In the genomic region with DNA sequence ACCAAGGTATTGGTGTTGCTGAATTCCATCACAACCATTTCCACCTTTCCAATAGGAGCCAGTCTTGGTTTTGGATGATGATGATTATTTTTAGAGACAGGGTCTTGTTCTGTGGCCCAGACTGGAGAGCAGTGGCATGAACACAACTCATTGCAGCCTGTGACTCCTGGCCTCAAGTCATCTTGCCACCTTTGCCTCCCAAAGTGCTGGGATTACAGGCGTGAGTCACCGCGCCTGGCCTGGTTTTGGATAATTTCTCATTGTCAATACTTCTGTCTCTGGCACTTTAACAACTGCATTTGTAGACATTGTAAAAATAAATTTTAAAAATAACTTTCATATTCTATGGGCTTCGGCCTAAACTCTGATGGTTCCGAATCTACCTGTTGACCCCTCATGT, we compare ENCODE assay signal across 1 cellular context.
TF ChIP-seq lines count a peak whose summit lies in the region.

No MANE protein-coding gene starts in this region.

TF ChIP-seq in K562, 482 proteins besides CTCF, POLR2A, EP300 and RAD21:
- TF ChIP-seq, protein P1, sequence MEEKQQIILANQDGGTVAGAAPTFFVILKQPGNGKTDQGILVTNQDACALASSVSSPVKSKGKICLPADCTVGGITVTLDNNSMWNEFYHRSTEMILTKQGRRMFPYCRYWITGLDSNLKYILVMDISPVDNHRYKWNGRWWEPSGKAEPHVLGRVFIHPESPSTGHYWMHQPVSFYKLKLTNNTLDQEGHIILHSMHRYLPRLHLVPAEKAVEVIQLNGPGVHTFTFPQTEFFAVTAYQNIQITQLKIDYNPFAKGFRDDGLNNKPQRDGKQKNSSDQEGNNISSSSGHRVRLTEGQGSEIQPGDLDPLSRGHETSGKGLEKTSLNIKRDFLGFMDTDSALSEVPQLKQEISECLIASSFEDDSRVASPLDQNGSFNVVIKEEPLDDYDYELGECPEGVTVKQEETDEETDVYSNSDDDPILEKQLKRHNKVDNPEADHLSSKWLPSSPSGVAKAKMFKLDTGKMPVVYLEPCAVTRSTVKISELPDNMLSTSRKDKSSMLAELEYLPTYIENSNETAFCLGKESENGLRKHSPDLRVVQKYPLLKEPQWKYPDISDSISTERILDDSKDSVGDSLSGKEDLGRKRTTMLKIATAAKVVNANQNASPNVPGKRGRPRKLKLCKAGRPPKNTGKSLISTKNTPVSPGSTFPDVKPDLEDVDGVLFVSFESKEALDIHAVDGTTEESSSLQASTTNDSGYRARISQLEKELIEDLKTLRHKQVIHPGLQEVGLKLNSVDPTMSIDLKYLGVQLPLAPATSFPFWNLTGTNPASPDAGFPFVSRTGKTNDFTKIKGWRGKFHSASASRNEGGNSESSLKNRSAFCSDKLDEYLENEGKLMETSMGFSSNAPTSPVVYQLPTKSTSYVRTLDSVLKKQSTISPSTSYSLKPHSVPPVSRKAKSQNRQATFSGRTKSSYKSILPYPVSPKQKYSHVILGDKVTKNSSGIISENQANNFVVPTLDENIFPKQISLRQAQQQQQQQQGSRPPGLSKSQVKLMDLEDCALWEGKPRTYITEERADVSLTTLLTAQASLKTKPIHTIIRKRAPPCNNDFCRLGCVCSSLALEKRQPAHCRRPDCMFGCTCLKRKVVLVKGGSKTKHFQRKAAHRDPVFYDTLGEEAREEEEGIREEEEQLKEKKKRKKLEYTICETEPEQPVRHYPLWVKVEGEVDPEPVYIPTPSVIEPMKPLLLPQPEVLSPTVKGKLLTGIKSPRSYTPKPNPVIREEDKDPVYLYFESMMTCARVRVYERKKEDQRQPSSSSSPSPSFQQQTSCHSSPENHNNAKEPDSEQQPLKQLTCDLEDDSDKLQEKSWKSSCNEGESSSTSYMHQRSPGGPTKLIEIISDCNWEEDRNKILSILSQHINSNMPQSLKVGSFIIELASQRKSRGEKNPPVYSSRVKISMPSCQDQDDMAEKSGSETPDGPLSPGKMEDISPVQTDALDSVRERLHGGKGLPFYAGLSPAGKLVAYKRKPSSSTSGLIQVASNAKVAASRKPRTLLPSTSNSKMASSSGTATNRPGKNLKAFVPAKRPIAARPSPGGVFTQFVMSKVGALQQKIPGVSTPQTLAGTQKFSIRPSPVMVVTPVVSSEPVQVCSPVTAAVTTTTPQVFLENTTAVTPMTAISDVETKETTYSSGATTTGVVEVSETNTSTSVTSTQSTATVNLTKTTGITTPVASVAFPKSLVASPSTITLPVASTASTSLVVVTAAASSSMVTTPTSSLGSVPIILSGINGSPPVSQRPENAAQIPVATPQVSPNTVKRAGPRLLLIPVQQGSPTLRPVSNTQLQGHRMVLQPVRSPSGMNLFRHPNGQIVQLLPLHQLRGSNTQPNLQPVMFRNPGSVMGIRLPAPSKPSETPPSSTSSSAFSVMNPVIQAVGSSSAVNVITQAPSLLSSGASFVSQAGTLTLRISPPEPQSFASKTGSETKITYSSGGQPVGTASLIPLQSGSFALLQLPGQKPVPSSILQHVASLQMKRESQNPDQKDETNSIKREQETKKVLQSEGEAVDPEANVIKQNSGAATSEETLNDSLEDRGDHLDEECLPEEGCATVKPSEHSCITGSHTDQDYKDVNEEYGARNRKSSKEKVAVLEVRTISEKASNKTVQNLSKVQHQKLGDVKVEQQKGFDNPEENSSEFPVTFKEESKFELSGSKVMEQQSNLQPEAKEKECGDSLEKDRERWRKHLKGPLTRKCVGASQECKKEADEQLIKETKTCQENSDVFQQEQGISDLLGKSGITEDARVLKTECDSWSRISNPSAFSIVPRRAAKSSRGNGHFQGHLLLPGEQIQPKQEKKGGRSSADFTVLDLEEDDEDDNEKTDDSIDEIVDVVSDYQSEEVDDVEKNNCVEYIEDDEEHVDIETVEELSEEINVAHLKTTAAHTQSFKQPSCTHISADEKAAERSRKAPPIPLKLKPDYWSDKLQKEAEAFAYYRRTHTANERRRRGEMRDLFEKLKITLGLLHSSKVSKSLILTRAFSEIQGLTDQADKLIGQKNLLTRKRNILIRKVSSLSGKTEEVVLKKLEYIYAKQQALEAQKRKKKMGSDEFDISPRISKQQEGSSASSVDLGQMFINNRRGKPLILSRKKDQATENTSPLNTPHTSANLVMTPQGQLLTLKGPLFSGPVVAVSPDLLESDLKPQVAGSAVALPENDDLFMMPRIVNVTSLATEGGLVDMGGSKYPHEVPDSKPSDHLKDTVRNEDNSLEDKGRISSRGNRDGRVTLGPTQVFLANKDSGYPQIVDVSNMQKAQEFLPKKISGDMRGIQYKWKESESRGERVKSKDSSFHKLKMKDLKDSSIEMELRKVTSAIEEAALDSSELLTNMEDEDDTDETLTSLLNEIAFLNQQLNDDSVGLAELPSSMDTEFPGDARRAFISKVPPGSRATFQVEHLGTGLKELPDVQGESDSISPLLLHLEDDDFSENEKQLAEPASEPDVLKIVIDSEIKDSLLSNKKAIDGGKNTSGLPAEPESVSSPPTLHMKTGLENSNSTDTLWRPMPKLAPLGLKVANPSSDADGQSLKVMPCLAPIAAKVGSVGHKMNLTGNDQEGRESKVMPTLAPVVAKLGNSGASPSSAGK (IDR thresholded peaks at IDR 0.05), result no peak
- 0 out of 2 replicates have a peak, but pooled peaks have one; percentile 20 for TF ChIP-seq ZFX (CRISPR knock-in tag; IDR thresholded peaks at IDR 0.05)
- TF ChIP-seq ZNF384 (IDR thresholded peaks at IDR 0.05; ENCODE audit: low read depth, low read length), result no peak
- TF ChIP-seq, protein P2, sequence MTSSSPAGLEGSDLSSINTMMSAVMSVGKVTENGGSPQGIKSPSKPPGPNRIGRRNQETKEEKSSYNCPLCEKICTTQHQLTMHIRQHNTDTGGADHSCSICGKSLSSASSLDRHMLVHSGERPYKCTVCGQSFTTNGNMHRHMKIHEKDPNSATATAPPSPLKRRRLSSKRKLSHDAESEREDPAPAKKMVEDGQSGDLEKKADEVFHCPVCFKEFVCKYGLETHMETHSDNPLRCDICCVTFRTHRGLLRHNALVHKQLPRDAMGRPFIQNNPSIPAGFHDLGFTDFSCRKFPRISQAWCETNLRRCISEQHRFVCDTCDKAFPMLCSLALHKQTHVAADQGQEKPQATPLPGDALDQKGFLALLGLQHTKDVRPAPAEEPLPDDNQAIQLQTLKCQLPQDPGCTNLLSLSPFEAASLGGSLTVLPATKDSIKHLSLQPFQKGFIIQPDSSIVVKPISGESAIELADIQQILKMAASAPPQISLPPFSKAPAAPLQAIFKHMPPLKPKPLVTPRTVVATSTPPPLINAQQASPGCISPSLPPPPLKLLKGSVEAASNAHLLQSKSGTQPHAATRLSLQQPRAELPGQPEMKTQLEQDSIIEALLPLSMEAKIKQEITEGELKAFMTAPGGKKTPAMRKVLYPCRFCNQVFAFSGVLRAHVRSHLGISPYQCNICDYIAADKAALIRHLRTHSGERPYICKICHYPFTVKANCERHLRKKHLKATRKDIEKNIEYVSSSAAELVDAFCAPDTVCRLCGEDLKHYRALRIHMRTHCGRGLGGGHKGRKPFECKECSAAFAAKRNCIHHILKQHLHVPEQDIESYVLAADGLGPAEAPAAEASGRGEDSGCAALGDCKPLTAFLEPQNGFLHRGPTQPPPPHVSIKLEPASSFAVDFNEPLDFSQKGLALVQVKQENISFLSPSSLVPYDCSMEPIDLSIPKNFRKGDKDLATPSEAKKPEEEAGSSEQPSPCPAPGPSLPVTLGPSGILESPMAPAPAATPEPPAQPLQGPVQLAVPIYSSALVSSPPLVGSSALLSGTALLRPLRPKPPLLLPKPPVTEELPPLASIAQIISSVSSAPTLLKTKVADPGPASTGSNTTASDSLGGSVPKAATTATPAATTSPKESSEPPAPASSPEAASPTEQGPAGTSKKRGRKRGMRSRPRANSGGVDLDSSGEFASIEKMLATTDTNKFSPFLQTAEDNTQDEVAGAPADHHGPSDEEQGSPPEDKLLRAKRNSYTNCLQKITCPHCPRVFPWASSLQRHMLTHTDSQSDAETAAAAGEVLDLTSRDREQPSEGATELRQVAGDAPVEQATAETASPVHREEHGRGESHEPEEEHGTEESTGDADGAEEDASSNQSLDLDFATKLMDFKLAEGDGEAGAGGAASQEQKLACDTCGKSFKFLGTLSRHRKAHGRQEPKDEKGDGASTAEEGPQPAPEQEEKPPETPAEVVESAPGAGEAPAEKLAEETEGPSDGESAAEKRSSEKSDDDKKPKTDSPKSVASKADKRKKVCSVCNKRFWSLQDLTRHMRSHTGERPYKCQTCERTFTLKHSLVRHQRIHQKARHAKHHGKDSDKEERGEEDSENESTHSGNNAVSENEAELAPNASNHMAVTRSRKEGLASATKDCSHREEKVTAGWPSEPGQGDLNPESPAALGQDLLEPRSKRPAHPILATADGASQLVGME (CRISPR knock-in tag; IDR thresholded peaks at IDR 0.05), result no peak
- no peak for TF ChIP-seq GTF2F1 (IDR thresholded peaks at IDR 0.05; ENCODE audit: low read depth, low read length)
- no peak for TF ChIP-seq DDX20 (tag; IDR thresholded peaks at IDR 0.05; ENCODE audit: low read depth)
- no peak for TF ChIP-seq ZNF584 (CRISPR knock-in tag; IDR thresholded peaks at IDR 0.05; ENCODE audit: low read depth)
- TF ChIP-seq, protein P3, sequence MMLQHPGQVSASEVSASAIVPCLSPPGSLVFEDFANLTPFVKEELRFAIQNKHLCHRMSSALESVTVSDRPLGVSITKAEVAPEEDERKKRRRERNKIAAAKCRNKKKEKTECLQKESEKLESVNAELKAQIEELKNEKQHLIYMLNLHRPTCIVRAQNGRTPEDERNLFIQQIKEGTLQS (IDR thresholded peaks at IDR 0.05), result peak; percentile 8; the same call in 1 of the 2 replicates
- TF ChIP-seq, protein P3 (CRISPR knock-in tag; conservative IDR thresholded peaks at IDR 0.05), result no peak
- TF ChIP-seq HLTF (IDR thresholded peaks at IDR 0.05), result no peak
- TF ChIP-seq, protein P4, sequence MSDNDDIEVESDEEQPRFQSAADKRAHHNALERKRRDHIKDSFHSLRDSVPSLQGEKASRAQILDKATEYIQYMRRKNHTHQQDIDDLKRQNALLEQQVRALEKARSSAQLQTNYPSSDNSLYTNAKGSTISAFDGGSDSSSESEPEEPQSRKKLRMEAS (CRISPR knock-in tag; IDR thresholded peaks at IDR 0.05), result no peak
